14 cellular contexts compared by ENCODE assay signal in the genomic region with DNA sequence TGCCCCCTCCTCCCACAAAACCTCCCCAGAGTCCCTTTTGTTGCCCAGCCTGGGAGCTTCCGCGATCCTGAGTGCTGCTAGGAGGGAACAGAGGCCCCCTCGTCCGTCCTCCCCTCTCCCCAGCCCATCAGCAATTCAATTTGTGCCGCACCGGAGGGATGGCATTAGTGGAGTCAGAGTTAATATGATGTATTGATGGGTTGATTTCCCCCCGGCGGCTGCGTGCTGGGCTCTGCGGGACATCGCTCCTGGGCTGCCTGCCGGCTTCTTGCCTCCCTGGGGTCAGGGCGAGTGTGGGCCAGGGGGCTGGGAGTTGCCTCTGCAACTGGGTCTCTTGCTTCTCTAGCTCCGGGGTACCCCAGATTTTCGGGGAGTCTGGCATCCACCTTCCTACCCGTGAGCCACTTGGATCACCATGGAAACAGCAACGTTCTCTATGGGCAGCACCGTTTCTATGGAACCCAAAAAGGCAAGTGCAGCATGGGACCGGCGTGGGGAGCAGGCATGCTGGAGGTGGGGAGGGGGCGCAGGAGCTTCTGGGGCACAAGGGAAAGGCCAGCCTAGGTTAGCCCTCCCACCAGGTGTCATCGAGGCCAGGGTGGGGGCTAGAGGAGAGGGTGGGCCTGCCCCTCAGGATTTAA.
"Had no signal": no experiment of that assay in that cellular context is flagged by ENCODE, and none has a peak within 500 bp of the region (broad histone marks: within the 10 kb centered on the region; RNA-seq: fewer than 3 reads in every experiment).

No MANE protein-coding gene starts in this region.

- DNase-seq: activated B cell treated with CpG ODN at 0.5 μM for 24 hours; activated CD4-positive, alpha-beta T cell treated with anti-CD3 and anti-CD28 coated beads for 48 hours; activated CD8-positive, alpha-beta memory T cell treated with anti-CD3 and anti-CD28 coated beads, Interleukin-2, amount 50 U/mL, for 48 hours; activated naive CD8-positive, alpha-beta T cell treated with anti-CD3 and anti-CD28 coated beads, Interleukin-2, amount 10 ng/mL, durations not matched to agents 7 days and 5 days; brain microvascular endothelial cell; erythroblast; gastrocnemius medialis; heart right ventricle; left colon; naive B cell; stimulated activated CD4-positive, alpha-beta T cell treated with anti-CD3 and anti-CD28 coated beads, Interleukin-4, amount 100 ng/mL, for 1 hour; stimulated activated naive B cell treated with anti-CD40 and anti-IgM and Interleukin-4, amounts not matched to agents 10 μg/mL and 1 μg/mL and 100 μg/mL, for 72 hours; T-helper 2 cell; transverse colon had no signal

- ATAC-seq: gastrocnemius medialis; left colon; stimulated activated naive B cell treated with anti-CD40 and anti-IgM and Interleukin-4, amounts not matched to agents 10 μg/mL and 1 μg/mL and 100 μg/mL, for 72 hours had no signal
